Comparison of ENCODE assay signal across 13 cellular contexts in the genomic region with DNA sequence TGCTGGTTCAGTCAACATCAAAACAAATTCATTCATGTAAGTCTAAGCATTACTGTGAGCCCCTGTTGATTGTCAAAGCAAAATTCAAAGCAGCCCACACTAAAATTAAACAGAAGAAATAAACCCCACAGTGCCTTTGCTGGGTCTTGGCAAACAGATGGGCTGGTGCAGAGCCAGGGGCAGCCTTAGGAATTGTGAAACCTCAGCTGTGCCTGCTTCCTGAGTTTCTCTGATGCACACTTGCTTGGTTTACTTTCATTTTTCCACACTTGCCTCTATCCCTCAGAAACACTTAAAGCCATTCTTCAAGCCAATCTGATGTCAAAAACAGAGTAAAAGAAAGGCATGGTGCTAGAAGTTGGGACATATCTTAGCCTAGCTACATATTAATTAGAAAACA. TPM values are rescaled to one million over a fixed set of nuclear protein-coding genes. Genes with fewer than 3 reads are reported as not detected.
DNase-seq lines count a peak whose midpoint lies in the region; ATAC-seq and TF ChIP-seq lines count a peak whose summit lies in the region.
"Had no signal": no experiment of that assay in that cellular context is flagged by ENCODE, and none has a peak within 500 bp of the region (broad histone marks: within the 10 kb centered on the region; RNA-seq: fewer than 3 reads in every experiment).

No MANE protein-coding gene starts in this region.

- H3K4me2 ChIP-seq in mesenchymal stem cell (ENCODE audit: low read length, poor library complexity, severe bottlenecking): no peak overlapping the region

- no peak overlapping the region for H2AFZ ChIP-seq in mesenchymal stem cell (ENCODE audit: low read depth, low read length)

- H3K18ac ChIP-seq in mesenchymal stem cell (ENCODE audit: low read depth in 1 of 2, low read length in 2 of 2): no peak overlapping the region

- H3K4me1 ChIP-seq in mesenchymal stem cell (ENCODE audit: control insufficient read depth, insufficient read depth, low read depth, low read length): no peaks in the 10 kb centered on the region

- H3K9me3 ChIP-seq in MG63 (no peaks in the 10 kb centered on the region), mesenchymal stem cell (ENCODE audit: control insufficient read depth, low read length) (no peaks in the 10 kb centered on the region)

- no peak overlapping the region for H3K4ac ChIP-seq in mesenchymal stem cell (ENCODE audit: low read depth in 1 of 2, low read length in 2 of 2)

- H2BK120ac ChIP-seq in mesenchymal stem cell (ENCODE audit: low read depth, low read length): no peak overlapping the region

- H3K27me3 ChIP-seq in MG63 (no peaks in the 10 kb centered on the region), mesenchymal stem cell (ENCODE audit: control insufficient read depth in 1 of 2, insufficient read depth in 1 of 2, low read length in 2 of 2) (no peaks in the 10 kb centered on the region)

- no peak overlapping the region for H2BK15ac ChIP-seq in mesenchymal stem cell (ENCODE audit: low read depth, poor library complexity, severe bottlenecking)

- no peak overlapping the region for H4K8ac ChIP-seq in mesenchymal stem cell (ENCODE audit: low read length)

- H3K36me3 ChIP-seq in MG63: no peaks in the 10 kb centered on the region
- H3K36me3 ChIP-seq in mesenchymal stem cell (ENCODE audit: control insufficient read depth in 1 of 2, insufficient read depth in 2 of 2, low read depth in 1 of 2, low read length in 2 of 2): no peaks in the 10 kb centered on the region

- no peak for ATAC-seq in GM18511 (IDR thresholded peaks at IDR 0.05; ENCODE audit: unreplicated experiment)

- H3K14ac ChIP-seq in mesenchymal stem cell (ENCODE audit: low read length in 2 of 2): no peak overlapping the region

- no peak for TF ChIP-seq CTCF in AG10803 (conservative IDR thresholded peaks at IDR 0.05; ENCODE audit: low read length)

- DNase-seq in AG10803 (ENCODE audit: low read depth) (peak; percentile 63), MG63 (peak; percentile 64), dermis blood vessel endothelial cell (peak; percentile 51), mesenchymal stem cell (peak; percentile 54), NCI-H510A treated with DMSO at 0.1 percent for 48 hours (lab: John Stamatoyannopoulos, UW) (no peak)
- no peak for DNase-seq in stimulated activated CD8-positive, alpha-beta memory T cell treated with anti-CD3 and anti-CD28 coated beads, Interleukin-4, amount 100 ng/mL, for 48 hours
- no peak for DNase-seq in stimulated activated CD4-positive, alpha-beta T cell treated with anti-CD3 and anti-CD28 coated beads, Interleukin-4, amount 100 ng/mL, for 4 hours
- DNase-seq: activated CD4-positive, alpha-beta T cell treated with anti-CD3 and anti-CD28 coated beads, Interleukin-2, amount 50 U/mL, for 1 hour; activated effector memory CD4-positive, alpha-beta T cell treated with Interleukin-2 at 50 U/mL for 16 hours; CD4-positive, alpha-beta memory T cell; T-helper 1 cell had no signal

- no peak overlapping the region for H2BK5ac ChIP-seq in mesenchymal stem cell (ENCODE audit: low read depth, low read length, poor library complexity, severe bottlenecking)

- no peak overlapping the region for H3K27ac ChIP-seq in mesenchymal stem cell (ENCODE audit: low read length, poor library complexity, severe bottlenecking)

- H2AK5ac ChIP-seq in mesenchymal stem cell (ENCODE audit: low read length, severe bottlenecking): no peak overlapping the region

- H3K79me1 ChIP-seq in mesenchymal stem cell (replicated peaks; ENCODE audit: low read length, poor library complexity, severe bottlenecking): no peaks in the 10 kb centered on the region

- H4K91ac ChIP-seq in mesenchymal stem cell (ENCODE audit: low read length): no peak overlapping the region

- H3K23ac ChIP-seq in mesenchymal stem cell (ENCODE audit: low read length in 2 of 2): no peak overlapping the region

- H3K9ac ChIP-seq in mesenchymal stem cell (ENCODE audit: low read length): peak overlapping the region; percentile 13

- H2BK12ac ChIP-seq in mesenchymal stem cell (ENCODE audit: low read length in 2 of 2): no peak overlapping the region

- H3K4me3 ChIP-seq in AG10803 (ENCODE audit: low read length) (no peak overlapping the region), MG63 (no peak overlapping the region), mesenchymal stem cell (ENCODE audit: insufficient read depth in 1 of 2, low read depth in 1 of 2, low read length in 2 of 2) (no peak overlapping the region)

RNA-seq across cellular contexts. Expression of gene PLEKHG7, which starts 6.5 kb away (rescaled TPM):
- total RNA-seq in MG63 (2014; rRNA removed; shearing (Covaris generic); ENCODE audit: low replicate concordance): not detected in 2 replicates
- not detected in 2 replicates for total RNA-seq in dermis blood vessel endothelial cell
- not detected for polyA plus RNA-seq in mesenchymal stem cell (2013, experiment 1 of 2)
- not detected for polyA plus RNA-seq in mesenchymal stem cell (2013, experiment 2 of 2)
- total RNA-seq: CD4-positive, alpha-beta memory T cell; chondrocyte had no signal

Comparison
In these comparisons a context has a peak if more than half of its experiments do, and no peak if none do; other contexts are left out.
1. DNase-seq: peak in AG10803 (single experiment), MG63 (single experiment), dermis blood vessel endothelial cell (single experiment) and mesenchymal stem cell (single experiment); none in NCI-H510A treated with DMSO at 0.1 percent for 48 hours (single experiment), stimulated activated CD8-positive, alpha-beta memory T cell treated with anti-CD3 and anti-CD28 coated beads, Interleukin-4, amount 100 ng/mL, for 48 hours (single experiment) and stimulated activated CD4-positive, alpha-beta T cell treated with anti-CD3 and anti-CD28 coated beads, Interleukin-4, amount 100 ng/mL, for 4 hours (0 of 2).